27 cellular contexts compared by ENCODE assay signal in the genomic region with DNA sequence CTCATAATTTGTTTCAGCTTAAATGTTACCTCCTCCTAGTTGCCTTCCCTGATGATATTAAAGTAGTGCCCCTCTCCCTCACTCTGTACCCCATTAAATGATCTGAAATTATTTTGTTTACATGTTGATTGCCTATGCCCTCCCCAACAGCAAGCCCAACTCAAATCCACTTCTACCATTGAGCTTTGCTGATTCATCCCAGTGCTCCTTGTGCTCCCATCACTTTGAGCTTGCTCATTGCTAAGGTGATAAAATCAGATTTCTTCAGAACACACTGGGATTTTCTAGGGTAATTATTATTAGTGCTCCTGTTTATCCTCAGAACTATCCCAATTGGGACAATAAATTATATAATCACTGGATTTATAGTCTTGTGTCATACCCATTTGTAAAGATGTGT.
"Had no signal": no experiment of that assay in that cellular context is flagged by ENCODE, and none has a peak within 500 bp of the region (broad histone marks: within the 10 kb centered on the region; RNA-seq: fewer than 3 reads in every experiment).

No MANE protein-coding gene starts in this region.

- ATAC-seq: natural killer cell, right lobe of liver, upper lobe of right lung had no signal

- H3K27ac ChIP-seq: hepatocyte, left ventricle myocardium inferior, neural progenitor cell, neutrophil, ovary, right atrium auricular region, right lobe of liver, suprapubic skin, thoracic aorta, tibial artery, upper lobe of right lung had no signal

- H3K4me3 ChIP-seq: hepatocyte, left ventricle myocardium inferior, lung, neural progenitor cell, ovary, right atrium auricular region, right lobe of liver, smooth muscle cell, suprapubic skin, thoracic aorta, tibial artery, upper lobe of right lung had no signal

- H3K9me3 ChIP-seq: left ventricle myocardium inferior, neutrophil, ovary, right atrium auricular region, right lobe of liver, suprapubic skin, thoracic aorta, tibial artery, upper lobe of right lung had no signal

- H3K27me3 ChIP-seq: hepatocyte, neural progenitor cell, ovary, right atrium auricular region, right lobe of liver, suprapubic skin, upper lobe of right lung had no signal

- H3K4me3 Mint-ChIP-seq: mesothelial cell of epicardium; natural killer cell; nephron progenitor cell; neural progenitor cell; stimulated activated naive CD8-positive, alpha-beta T cell treated with anti-CD3 and anti-CD28 coated beads, Interleukin-15, Interleukin-2, amounts not matched to agents 100 ng/mL and 50 ng/mL, for 24 hours had no signal

- H3K27ac Mint-ChIP-seq: mesothelial cell of epicardium, natural killer cell, nephron progenitor cell, neural progenitor cell, progenitor cell of endocrine pancreas had no signal

- H3K36me3 Mint-ChIP-seq: mesothelial cell of epicardium, naive B cell, natural killer cell, neural progenitor cell had no signal

- H3K4me1 Mint-ChIP-seq: mesothelial cell of epicardium, natural killer cell had no signal

- H3K27me3 Mint-ChIP-seq: naive B cell; progenitor cell of endocrine pancreas; stimulated activated naive CD8-positive, alpha-beta T cell treated with anti-CD3 and anti-CD28 coated beads, Interleukin-15, Interleukin-2, amounts not matched to agents 100 ng/mL and 50 ng/mL, for 24 hours had no signal

- DNase-seq: islet precursor cell; left ventricle myocardium inferior; mesendoderm; naive B cell; natural killer cell; nephron progenitor cell; ovary; right lobe of liver; stimulated activated CD4-positive, alpha-beta T cell treated with anti-CD3 and anti-CD28 coated beads, Interleukin-1b, Interleukin-23, amount 100 ng/mL, for 48 hours; stimulated activated CD4-positive, alpha-beta T cell treated with anti-CD3 and anti-CD28 coated beads, Interleukin-2, amount 100 ng/mL, for 48 hours; stimulated activated CD4-positive, alpha-beta T cell treated with anti-CD3 and anti-CD28 coated beads, Interleukin-4, amount 100 ng/mL, for 4 hours; stimulated activated CD8-positive, alpha-beta memory T cell treated with anti-CD3 and anti-CD28 coated beads, Interleukin-4, amount 100 ng/mL, for 48 hours; stimulated activated naive CD4-positive, alpha-beta T cell; tibial artery; trophoblast cell; upper lobe of right lung had no signal

- H3K9me3 Mint-ChIP-seq: mesothelial cell of epicardium; naive B cell; natural killer cell; neural progenitor cell; stimulated activated naive CD8-positive, alpha-beta T cell treated with anti-CD3 and anti-CD28 coated beads, Interleukin-15, Interleukin-2, amounts not matched to agents 100 ng/mL and 50 ng/mL, for 24 hours had no signal

- H3K36me3 ChIP-seq: left ventricle myocardium inferior, neural progenitor cell, neutrophil, ovary, right atrium auricular region, right lobe of liver, suprapubic skin, thoracic aorta, tibial artery, upper lobe of right lung had no signal

- H3K4me1 ChIP-seq: left ventricle myocardium inferior, right atrium auricular region, right lobe of liver, suprapubic skin, tibial artery, upper lobe of right lung had no signal
